ENCODE assay signal across 13 cellular contexts in genomic region chr10:117656385-117657367, GRCh38.
DNase-seq lines count a peak whose midpoint lies in the region; ATAC-seq and TF ChIP-seq lines count a peak whose summit lies in the region.
"Had no signal": no experiment of that assay in that cellular context is flagged by ENCODE, and none has a peak within 500 bp of the region (broad histone marks: within the 10 kb centered on the region; RNA-seq: fewer than 3 reads in every experiment).

No MANE protein-coding gene starts in this region.

- H3K4me1 ChIP-seq in upper lobe of right lung = no peaks in the 10 kb centered on the region
- H3K4me1 ChIP-seq in right lobe of liver = no peaks in the 10 kb centered on the region
- H3K4me1 ChIP-seq in GM23338 (ENCODE audit: insufficient read depth) = no peaks in the 10 kb centered on the region
- H3K4me1 ChIP-seq: adrenal gland, BLaER1 had no signal

- intact Hi-C loops in upper lobe of right lung (cut with DNase I) (no loop called here), right lobe of liver (cut with DNase I) (no loop called here)

- peaks cover 5% of the 10 kb centered on the region for H3K27me3 Mint-ChIP-seq in GM23338 (ENCODE audit: insufficient read depth, low read depth, poor library complexity)

- no peak overlapping the region for H3K4me2 ChIP-seq in GM23338
- H3K4me2 ChIP-seq: BLaER1 had no signal

- H4K20me1 ChIP-seq in GM23338 (replicated peaks; ENCODE audit: insufficient read depth) = no peaks in the 10 kb centered on the region
- H4K20me1 ChIP-seq: BLaER1 had no signal

- TF ChIP-seq CTCF in GM10266 (IDR thresholded peaks at IDR 0.05; ENCODE audit: control insufficient read depth, insufficient read depth, low read depth, missing control alignments) = no peak
- TF ChIP-seq CTCF in upper lobe of right lung (IDR thresholded peaks at IDR 0.05) = no peak
- TF ChIP-seq CTCF in right lobe of liver (IDR thresholded peaks at IDR 0.05) = no peak
- no peak for TF ChIP-seq CTCF in GM23338 (conservative IDR thresholded peaks at IDR 0.05; ENCODE audit: low read depth in 2 of 2)

- ATAC-seq in GM19023 (IDR thresholded peaks at IDR 0.05; ENCODE audit: unreplicated experiment) (peak; percentile 77), HG02610 (IDR thresholded peaks at IDR 0.05; ENCODE audit: unreplicated experiment) (peak; percentile 83), HG03457 (IDR thresholded peaks at IDR 0.05; ENCODE audit: unreplicated experiment) (peak; percentile 84), upper lobe of right lung (no peak), right lobe of liver (no peak), GM23338 (no peak)

- 51% methylated on average over 7 of the region's 7 CpGs for WGBS in right lobe of liver (ENCODE audit: insufficient coverage, low coverage, low lambda C conversion rate, missing lambda C conversion rate)

- H3F3A ChIP-seq in GM23338 (replicated peaks; ENCODE audit: low read depth) = no peaks in the 10 kb centered on the region

- DNase-seq in GM10266 (ENCODE audit: extremely low spot score) = peak; percentile 58
- DNase-seq in D341Med (ENCODE audit: low spot score) = no peak
- no peak for DNase-seq in upper lobe of right lung
- DNase-seq in right lobe of liver = no peak
- DNase-seq in GM23338 (ENCODE audit: low spot score) = no peak
- DNase-seq: adrenal gland had no signal

- no peak overlapping the region for H3K27ac Mint-ChIP-seq in GM23338

- H3K9me3 ChIP-seq in upper lobe of right lung (no peaks in the 10 kb centered on the region), right lobe of liver (no peaks in the 10 kb centered on the region)
- H3K9me3 ChIP-seq: adrenal gland had no signal

- H3K27ac ChIP-seq in upper lobe of right lung (no peak overlapping the region), right lobe of liver (no peak overlapping the region), GM23338 (ENCODE audit: low read depth) (no peak overlapping the region)
- H3K27ac ChIP-seq: adrenal gland, BLaER1, epithelial cell of prostate had no signal

- no peaks in the 10 kb centered on the region for H3K4me1 Mint-ChIP-seq in GM23338
- H3K4me1 Mint-ChIP-seq: immature natural killer cell, neural crest cell had no signal

- H3K36me3 ChIP-seq in upper lobe of right lung (no peaks in the 10 kb centered on the region), right lobe of liver (no peaks in the 10 kb centered on the region), GM23338 (ENCODE audit: insufficient read depth) (no peaks in the 10 kb centered on the region)
- H3K36me3 ChIP-seq: adrenal gland, BLaER1 had no signal

- H3K4me3 Mint-ChIP-seq in GM23338 = no peak overlapping the region
- H3K4me3 Mint-ChIP-seq: immature natural killer cell, neural crest cell had no signal

- H3K4me3 ChIP-seq in upper lobe of right lung (no peak overlapping the region), right lobe of liver (no peak overlapping the region), GM23338 (no peak overlapping the region)
- H3K4me3 ChIP-seq: adrenal gland, BLaER1 had no signal

- no peak for TF ChIP-seq POLR2A in right lobe of liver (IDR thresholded peaks at IDR 0.05)

- H3K9me3 Mint-ChIP-seq in GM23338 = peaks cover 12% of the 10 kb centered on the region

- H3K9me2 ChIP-seq in GM23338 (ENCODE audit: insufficient read depth) = no peaks in the 10 kb centered on the region

- H3K79me2 ChIP-seq in GM23338 (replicated peaks; ENCODE audit: insufficient read depth) = no peaks in the 10 kb centered on the region

- H3K27me3 ChIP-seq in upper lobe of right lung (no peaks in the 10 kb centered on the region), right lobe of liver (no peaks in the 10 kb centered on the region), GM23338 (ENCODE audit: insufficient read depth) (no peaks in the 10 kb centered on the region)
- H3K27me3 ChIP-seq: adrenal gland, BLaER1 had no signal

- H3K36me3 Mint-ChIP-seq in GM23338 (ENCODE audit: low read depth) = peaks cover 6% of the 10 kb centered on the region; the same call in 2 of the 3 replicates
- H3K36me3 Mint-ChIP-seq: immature natural killer cell had no signal

- no peak overlapping the region for H2AFZ ChIP-seq in GM23338

TF ChIP-seq in GM23338, 12 proteins besides CTCF, POLR2A, EP300 and RAD21:
- TF ChIP-seq REST (IDR thresholded peaks at IDR 0.05; ENCODE audit: unreplicated experiment) (no peak), EZH2 (IDR thresholded peaks at IDR 0.05; ENCODE audit: low read depth, unreplicated experiment) (no peak), JUNB (IDR thresholded peaks at IDR 0.05; ENCODE audit: unreplicated experiment) (no peak), ETS1 (IDR thresholded peaks at IDR 0.05) (no peak), ZNF331 (CRISPR knock-in tag; IDR thresholded peaks at IDR 0.05; ENCODE audit: low read depth) (no peak), POLR2AphosphoS5 (IDR thresholded peaks at IDR 0.05; ENCODE audit: low read depth) (no peak), ZNF114 (CRISPR knock-in tag; IDR thresholded peaks at IDR 0.05) (no peak)

Comparison
In these comparisons a context has a peak if more than half of its experiments do, and no peak if none do; other contexts are left out.
1. ATAC-seq: peak in GM19023 (single experiment), HG02610 (single experiment) and HG03457 (single experiment); none in upper lobe of right lung (single experiment), right lobe of liver (0 of 4) and GM23338 (single experiment).